ENCODE assay signal across 27 cellular contexts in the genomic region with DNA sequence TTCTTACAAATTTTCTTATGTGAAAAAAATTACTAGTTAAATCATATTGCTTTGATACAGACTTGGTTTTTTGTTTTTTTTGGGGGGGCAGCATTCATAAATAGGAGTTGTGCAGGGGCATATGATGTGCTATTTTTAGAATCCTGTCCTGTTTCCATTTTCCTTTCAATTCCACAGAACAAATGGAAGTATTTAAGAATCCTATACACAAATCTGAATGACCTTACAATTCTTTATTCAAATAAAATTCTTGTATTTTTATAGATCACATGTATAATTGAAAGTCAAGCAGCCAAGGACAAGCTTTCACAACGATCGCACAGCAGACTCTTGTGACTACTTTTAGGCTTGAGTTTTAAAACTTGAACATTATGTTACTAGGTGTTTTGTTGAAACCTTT.
"Had no signal": no experiment of that assay in that cellular context is flagged by ENCODE, and none has a peak within 500 bp of the region (broad histone marks: within the 10 kb centered on the region; RNA-seq: fewer than 3 reads in every experiment).

No MANE protein-coding gene starts in this region.

- H3K4me3 Mint-ChIP-seq: immature natural killer cell; naive thymus-derived CD8-positive, alpha-beta T cell; stimulated activated naive B cell treated with anti-CD40 and anti-IgM and Interleukin-4, amounts not matched to agents 10 μg/mL and 1 μg/mL and 100 μg/mL, for 72 hours had no signal

- H3K27ac Mint-ChIP-seq: immature natural killer cell; naive thymus-derived CD8-positive, alpha-beta T cell; stimulated activated naive B cell treated with anti-CD40 and anti-IgM and Interleukin-4, amounts not matched to agents 10 μg/mL and 1 μg/mL and 100 μg/mL, for 72 hours had no signal

- H3K4me1 ChIP-seq: left ventricle myocardium inferior, parathyroid adenoma, psoas muscle, testis, thyroid gland, transverse colon, upper lobe of left lung, vagina had no signal

- H3K36me3 ChIP-seq: left ventricle myocardium inferior, stomach, thyroid gland, transverse colon, upper lobe of left lung, vagina had no signal

- H3K27me3 ChIP-seq: stomach, testis, thyroid gland, transverse colon, upper lobe of left lung, vagina had no signal

- DNase-seq: hypothalamus; immature natural killer cell; kidney; left ventricle myocardium inferior; mesendoderm; midbrain; mucosa of descending colon; naive thymus-derived CD8-positive, alpha-beta T cell; psoas muscle; retina; right cardiac atrium; stimulated activated CD4-positive, alpha-beta T cell treated with anti-CD3 and anti-CD28 coated beads, Interleukin-12 subunit alpha, Interleukin-12 subunit beta, amount 100 ng/mL, for 4 hours; stimulated activated CD4-positive, alpha-beta T cell treated with anti-CD3 and anti-CD28 coated beads, Interleukin-15, amount 100 ng/mL, for 24 hours; stimulated activated CD4-positive, alpha-beta T cell treated with anti-CD3 and anti-CD28 coated beads, Interleukin-2, amount 100 ng/mL, for 24 hours; stimulated activated CD4-positive, alpha-beta T cell treated with anti-CD3 and anti-CD28 coated beads, Interleukin-4, amount 100 ng/mL, for 1 hour; stimulated activated naive B cell treated with anti-CD40 and anti-IgM and Interleukin-4, amounts not matched to agents 10 μg/mL and 1 μg/mL and 100 μg/mL, for 72 hours; stimulated activated naive CD8-positive, alpha-beta T cell treated with anti-CD3 and anti-CD28 coated beads, Interleukin-15, Interleukin-2, amounts not matched to agents 100 U/mL and 50 U/mL, for 24 hours; stomach; testis; thyroid gland; transverse colon; upper lobe of left lung had no signal

- H3K4me3 ChIP-seq: left ventricle myocardium inferior, lung, mucosa of descending colon, psoas muscle, skin epidermis, stomach, testis, thyroid gland, transverse colon, upper lobe of left lung, vagina had no signal

- H3K9ac ChIP-seq: parathyroid adenoma had no signal

- H3K4me1 Mint-ChIP-seq: immature natural killer cell; stimulated activated naive B cell treated with anti-CD40 and anti-IgM and Interleukin-4, amounts not matched to agents 10 μg/mL and 1 μg/mL and 100 μg/mL, for 72 hours had no signal

- H3K27me3 Mint-ChIP-seq: naive thymus-derived CD8-positive, alpha-beta T cell; stimulated activated naive B cell treated with anti-CD40 and anti-IgM and Interleukin-4, amounts not matched to agents 10 μg/mL and 1 μg/mL and 100 μg/mL, for 72 hours had no signal

- H3K9me3 ChIP-seq: mucosa of descending colon, testis, thyroid gland, transverse colon, vagina had no signal

- H3K36me3 Mint-ChIP-seq: immature natural killer cell; stimulated activated naive B cell treated with anti-CD40 and anti-IgM and Interleukin-4, amounts not matched to agents 10 μg/mL and 1 μg/mL and 100 μg/mL, for 72 hours had no signal

- H3K27ac ChIP-seq: left ventricle myocardium inferior, parathyroid adenoma, psoas muscle, stomach, testis, thyroid gland, upper lobe of left lung, vagina had no signal

- ATAC-seq: mucosa of descending colon; naive thymus-derived CD8-positive, alpha-beta T cell; psoas muscle; right cardiac atrium; sciatic nerve; stimulated activated naive B cell treated with anti-CD40 and anti-IgM and Interleukin-4, amounts not matched to agents 10 μg/mL and 1 μg/mL and 100 μg/mL, for 72 hours; stimulated activated naive CD8-positive, alpha-beta T cell treated with anti-CD3 and anti-CD28 coated beads, Interleukin-15, Interleukin-2, amounts not matched to agents 100 U/mL and 50 U/mL, for 24 hours had no signal

- H2AFZ ChIP-seq: parathyroid adenoma had no signal

- H3K79me2 ChIP-seq: parathyroid adenoma had no signal
